22 cellular contexts compared by ENCODE assay signal in the genomic region with DNA sequence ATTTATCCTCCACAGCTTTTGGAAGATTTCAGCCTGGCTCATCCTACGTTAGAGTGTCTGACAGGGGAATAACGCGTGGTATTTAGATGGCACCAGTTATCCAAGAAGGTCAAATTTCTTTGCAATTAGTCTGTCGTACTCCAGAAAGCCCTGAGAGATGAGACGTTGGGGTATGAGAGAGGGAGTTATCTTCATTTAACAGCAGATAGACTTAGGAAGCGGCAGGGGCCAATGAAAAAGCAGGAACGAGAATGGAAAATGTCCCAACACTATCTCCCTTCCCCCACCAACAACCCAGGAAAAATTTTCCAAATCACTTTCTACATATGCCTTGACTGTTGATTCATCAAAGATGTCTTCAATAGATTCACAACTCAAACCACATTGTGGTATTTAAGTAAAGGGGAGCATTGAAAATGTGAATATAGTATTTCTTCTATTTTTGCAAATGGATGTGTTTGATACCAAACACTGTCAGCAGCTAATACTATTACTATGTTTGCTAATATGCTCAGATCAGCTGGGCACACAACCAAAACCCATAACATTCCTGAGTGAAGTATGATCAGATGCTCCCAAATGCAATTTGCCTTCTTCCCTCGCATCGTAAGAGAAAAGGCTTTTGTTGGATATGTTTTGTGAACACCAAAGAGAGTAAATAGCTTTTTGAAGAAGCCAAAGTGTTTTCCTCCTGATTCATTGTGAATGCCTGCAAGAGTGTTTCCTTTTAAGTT. TPM values are rescaled to one million over a fixed set of nuclear protein-coding genes. Genes with fewer than 3 reads are reported as not detected.
A peak's percentile ranks its signal among the peaks of the same experiment; 100 is the strongest.
DNase-seq lines count a peak whose midpoint lies in the region; ATAC-seq, FAIRE-seq and TF ChIP-seq lines count a peak whose summit lies in the region.
"Had no signal": no experiment of that assay in that cellular context is flagged by ENCODE, and none has a peak within 500 bp of the region (broad histone marks: within the 10 kb centered on the region; RNA-seq: fewer than 3 reads in every experiment).

No MANE protein-coding gene starts in this region.

- H2AFZ ChIP-seq in osteoblast (ENCODE audit: low read length), result no peak overlapping the region

- H3K4me1 ChIP-seq in osteoblast (ENCODE audit: insufficient read depth, low read length) (peaks cover 44% of the 10 kb centered on the region), SJCRH30 (no peaks in the 10 kb centered on the region)
- H3K4me1 ChIP-seq: left lung, upper lobe of right lung had no signal

- H4K20me1 ChIP-seq in osteoblast (ENCODE audit: insufficient read depth, low read length), result no peaks in the 10 kb centered on the region

- H3K4me3 ChIP-seq in MG63 (no peak overlapping the region), osteoblast (ENCODE audit: insufficient read depth, low read length) (no peak overlapping the region), SJCRH30 (no peak overlapping the region)
- H3K4me3 ChIP-seq: coronary artery, left lung, ovary, stomach, upper lobe of right lung had no signal

- ATAC-seq in GM18861 (IDR thresholded peaks at IDR 0.05; ENCODE audit: unreplicated experiment), result no peak
- ATAC-seq: left lung, sciatic nerve had no signal

- H3K4me2 ChIP-seq in osteoblast (ENCODE audit: insufficient read depth, low read length), result peak overlapping the region; percentile 56

- DNase-seq in EH (ENCODE audit: low read depth) (peak; percentile 94), MG63 (peak; percentile 61), epidermal melanocyte (ENCODE audit: insufficient read length, low spot score) (peak; percentile 64), osteoblast (ENCODE audit: insufficient read length, low spot score, missing footprints) (peak; percentile 38), GM12892 (ENCODE audit: insufficient read length) (no peak), SJCRH30 (no peak), NCI-H1105 (lab: John Stamatoyannopoulos, UW) (no peak)
- DNase-seq: activated CD4-positive, alpha-beta T cell treated with anti-CD3 and anti-CD28 coated beads, Interleukin-2, amount 50 U/mL, for 4 hours; activated naive CD4-positive, alpha-beta T cell treated with anti-CD3 and anti-CD28 coated beads for 36 hours; activated T-cell treated with anti-CD3 and anti-CD28 coated beads, Interleukin-2, amount 50 U/mL, for 1 hour; Caco-2; left lung; NCI-H1694; ovary; stimulated activated CD4-positive, alpha-beta T cell treated with anti-CD3 and anti-CD28 coated beads, Interleukin-2, amount 100 ng/mL, for 48 hours; stomach; upper lobe of right lung had no signal

- TF ChIP-seq POLR2A in GM12892 (IDR thresholded peaks at IDR 0.05; ENCODE audit: low read depth, low read length), result no peak

- no peak for FAIRE-seq in GM12892 (lab: Jason Lieb, UNC)
- FAIRE-seq: GM12891 had no signal

- H3K27ac ChIP-seq in osteoblast (ENCODE audit: low read depth, low read length), result peak overlapping the region; percentile 97
- H3K27ac ChIP-seq in SJCRH30, result no peak overlapping the region
- H3K27ac ChIP-seq: coronary artery, left lung, ovary, stomach, upper lobe of right lung had no signal

- H3K9me3 ChIP-seq in MG63 (no peaks in the 10 kb centered on the region), osteoblast (ENCODE audit: low read depth, low read length) (no peaks in the 10 kb centered on the region), SJCRH30 (replicated peaks) (no peaks in the 10 kb centered on the region)
- H3K9me3 ChIP-seq: Caco-2, left lung, ovary, stomach, upper lobe of right lung had no signal

- H3K27me3 ChIP-seq in MG63 (no peaks in the 10 kb centered on the region), osteoblast (ENCODE audit: insufficient read depth, low read length) (no peaks in the 10 kb centered on the region), SJCRH30 (no peaks in the 10 kb centered on the region)
- H3K27me3 ChIP-seq: ovary, stomach, upper lobe of right lung had no signal

- H3K36me3 ChIP-seq in MG63 (no peaks in the 10 kb centered on the region), osteoblast (ENCODE audit: insufficient read depth, low read length) (no peaks in the 10 kb centered on the region), SJCRH30 (no peaks in the 10 kb centered on the region)
- H3K36me3 ChIP-seq: left lung, ovary, stomach, upper lobe of right lung had no signal

- no peak for TF ChIP-seq CTCF in osteoblast (IDR thresholded peaks at IDR 0.05; ENCODE audit: extremely low read depth, low read depth, low read length)

- H3K79me2 ChIP-seq in osteoblast (ENCODE audit: insufficient read depth, low read length), result no peaks in the 10 kb centered on the region

RNA-seq across cellular contexts. Expression of a gene that starts 13.3 kb away (rescaled TPM):
- 27.3 and 30.7 TPM in 2 replicates for total RNA-seq in MG63 (2014; rRNA removed; shearing (Covaris generic); ENCODE audit: low replicate concordance)
- total RNA-seq in osteoblast, result 457 and 499 TPM in 2 replicates
- polyA plus RNA-seq in GM12892 (2012; ENCODE audit: missing spikeins), result not detected
- total RNA-seq in SJCRH30 (2014; rRNA removed; shearing (Covaris generic)), result 36.3 and 36.6 TPM in 2 replicates
- total RNA-seq: activated naive CD4-positive, alpha-beta T cell treated with anti-CD3 and anti-CD28 coated beads for 36 hours; T-helper 1 cell treated with Interleukin-12 subunit alpha and Interleukin-12 subunit beta and Interleukin-4 antibody, amounts not matched to agents 30 ng/mL and 1 ng/mL, for 36 hours had no signal

Comparison
In these comparisons a context has a peak if more than half of its experiments do, and no peak if none do; other contexts are left out.
1. DNase-seq: peak in EH (single experiment), MG63 (single experiment), epidermal melanocyte (single experiment) and osteoblast (single experiment); none in GM12892 (single experiment), SJCRH30 (0 of 2) and NCI-H1105 (single experiment).
2. RNA of a gene that starts 13.3 kb away (total RNA-seq): 457 to 499 TPM in osteoblast; 36.3 to 36.6 TPM in SJCRH30 and 27.3 to 30.7 TPM in MG63; every median in the first group is over 10 times any median in the second.